Comparison of ENCODE assay signal across 9 cellular contexts in the genomic region with DNA sequence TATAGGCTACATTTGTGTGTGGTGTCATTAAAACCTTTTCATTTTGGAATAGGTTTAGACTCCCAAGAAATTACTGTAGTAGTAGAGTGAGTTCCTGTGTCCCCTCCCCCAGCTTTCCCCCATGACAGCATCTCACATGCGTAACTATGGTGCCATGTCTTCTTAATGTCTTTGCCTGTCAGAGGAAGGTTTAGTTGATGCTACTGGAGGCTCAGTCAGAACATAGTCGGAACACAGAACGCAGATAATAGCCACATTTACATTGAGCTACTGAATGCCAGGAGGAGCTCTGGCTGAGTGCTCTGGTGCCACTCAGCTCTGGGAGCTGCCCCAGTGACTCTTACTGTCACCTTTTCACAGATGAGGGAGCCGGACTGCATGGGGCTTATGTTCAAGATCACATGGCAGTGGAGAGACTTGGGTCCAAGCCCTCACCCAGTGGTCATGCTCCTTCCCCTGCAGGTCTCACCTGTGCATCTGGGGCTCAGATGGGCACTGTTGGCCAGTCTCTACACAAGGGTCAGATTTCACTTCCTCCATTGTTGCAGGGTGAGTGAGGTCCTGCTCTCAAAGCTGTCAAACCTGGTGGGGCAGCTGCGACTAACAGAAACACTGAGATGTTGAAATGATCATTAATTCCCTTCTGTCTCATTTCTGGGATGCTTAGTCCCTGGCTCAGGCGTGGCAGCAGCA.
DNase-seq lines count a peak whose midpoint lies in the region; ATAC-seq, FAIRE-seq and TF ChIP-seq lines count a peak whose summit lies in the region.
"Had no signal": no experiment of that assay in that cellular context is flagged by ENCODE, and none has a peak within 500 bp of the region (broad histone marks: within the 10 kb centered on the region; RNA-seq: fewer than 3 reads in every experiment).

No MANE protein-coding gene starts in this region.

- 87% methylated on average over 6 of the region's 6 CpGs for WGBS in A549 (ENCODE audit: missing lambda C conversion rate)

- H3K9me3 ChIP-seq in A549 = no peaks in the 10 kb centered on the region
- no peaks in the 10 kb centered on the region for H3K9me3 ChIP-seq in neural cell (ENCODE audit: low read length)

- TF ChIP-seq POLR2A in A549 (IDR thresholded peaks at IDR 0.05; ENCODE audit: low read length) = no peak

- no peaks in the 10 kb centered on the region for H3K9me3 Mint-ChIP-seq in progenitor cell of endocrine pancreas (ENCODE audit: low read depth)
- no peaks in the 10 kb centered on the region for H3K9me3 Mint-ChIP-seq in activated T-helper 1 cell treated with anti-CD3 and anti-CD28 coated beads, Interleukin-12 subunit alpha, Interleukin-12 subunit beta, Interleukin-2, Interleukin-4 antibody, amounts not matched to agents 30 ng/mL and 10 ng/mL and 1 ng/mL, durations not matched to agents 14 hours and 24 hours and 36 hours

- FAIRE-seq in A549 (lab: Jason Lieb, UNC) (no peak), HTR-8/SVneo (lab: Jason Lieb, UNC) (no peak)

- H3K79me2 ChIP-seq in neural cell (replicated peaks; ENCODE audit: insufficient read depth, low read length) = no peaks in the 10 kb centered on the region

- H3K27ac ChIP-seq in A549 (peak overlapping the region; percentile 55 to 62), neural cell (ENCODE audit: low read length) (peak overlapping the region; percentile 39)

- H3K27me3 ChIP-seq in neural cell (ENCODE audit: insufficient read depth, low read depth, low read length) = no peaks in the 10 kb centered on the region

- no peaks in the 10 kb centered on the region for H3K9me2 ChIP-seq in neural cell (ENCODE audit: insufficient read depth, low read length)

- TF ChIP-seq EP300 in A549 (IDR thresholded peaks at IDR 0.05) (no peak), neural cell (conservative IDR thresholded peaks at IDR 0.05; ENCODE audit: poor library complexity, severe bottlenecking) (peak; percentile 85)

- peaks cover 77% of the 10 kb centered on the region for H3K4me1 ChIP-seq in A549

- H3K9ac ChIP-seq in neural cell (ENCODE audit: low read length) = no peak overlapping the region

- no peaks in the 10 kb centered on the region for H3K36me3 ChIP-seq in neural cell (ENCODE audit: insufficient read depth, low read length)

- TF ChIP-seq RAD21 in A549 (conservative IDR thresholded peaks at IDR 0.05 in 1 of 2, IDR thresholded peaks at IDR 0.05 in 1 of 2) (no peak), neural cell (conservative IDR thresholded peaks at IDR 0.05) (no peak)

- no peak overlapping the region for H3K4me3 ChIP-seq in A549
- no peak overlapping the region for H3K4me3 ChIP-seq in epithelial cell of esophagus (ENCODE audit: low read length)
- H3K4me3 ChIP-seq in neural cell (ENCODE audit: low read length) = peak overlapping the region; percentile 44

- CTCF ChIA-PET in A549 (lab: Yijun Ruan, JAX) = interaction anchor here (0.9 to 1.7 kb wide), 5 partner anchors 13 to 269 kb away, joined by 3 to 6 read pairs (median 3); no protein-coding TSS in a partner anchor

- H3K27me3 Mint-ChIP-seq in progenitor cell of endocrine pancreas = no peaks in the 10 kb centered on the region
- H3K27me3 Mint-ChIP-seq in activated T-helper 1 cell treated with anti-CD3 and anti-CD28 coated beads, Interleukin-12 subunit alpha, Interleukin-12 subunit beta, Interleukin-2, Interleukin-4 antibody, amounts not matched to agents 30 ng/mL and 10 ng/mL and 1 ng/mL, durations not matched to agents 14 hours and 24 hours and 36 hours (ENCODE audit: insufficient read depth) = peaks cover 1% of the 10 kb centered on the region

- no peak overlapping the region for H3K4me3 Mint-ChIP-seq in progenitor cell of endocrine pancreas (ENCODE audit: low read depth)
- no peak overlapping the region for H3K4me3 Mint-ChIP-seq in activated T-helper 1 cell treated with anti-CD3 and anti-CD28 coated beads, Interleukin-12 subunit alpha, Interleukin-12 subunit beta, Interleukin-2, Interleukin-4 antibody, amounts not matched to agents 30 ng/mL and 10 ng/mL and 1 ng/mL, durations not matched to agents 14 hours and 24 hours and 36 hours

- no peaks in the 10 kb centered on the region for H4K20me1 ChIP-seq in neural cell (ENCODE audit: insufficient read depth)

- H3K36me3 Mint-ChIP-seq in progenitor cell of endocrine pancreas (ENCODE audit: insufficient read depth) = peaks cover 8% of the 10 kb centered on the region
- H3K36me3 Mint-ChIP-seq in activated T-helper 1 cell treated with anti-CD3 and anti-CD28 coated beads, Interleukin-12 subunit alpha, Interleukin-12 subunit beta, Interleukin-2, Interleukin-4 antibody, amounts not matched to agents 30 ng/mL and 10 ng/mL and 1 ng/mL, durations not matched to agents 14 hours and 24 hours and 36 hours (ENCODE audit: low read depth) = peaks cover 4% of the 10 kb centered on the region

- TF ChIP-seq CTCF in A549 (IDR thresholded peaks at IDR 0.05) = no peak
- TF ChIP-seq CTCF in epithelial cell of esophagus (IDR thresholded peaks at IDR 0.05; ENCODE audit: insufficient read depth, low read depth, low read length, missing control alignments) = no peak
- no peak for TF ChIP-seq CTCF in neural cell (IDR thresholded peaks at IDR 0.05; ENCODE audit: poor library complexity, severe bottlenecking)
- no peak for TF ChIP-seq CTCF in progenitor cell of endocrine pancreas (IDR thresholded peaks at IDR 0.05; ENCODE audit: unreplicated experiment)

- H3K27ac Mint-ChIP-seq in progenitor cell of endocrine pancreas = no peak overlapping the region
- H3K27ac Mint-ChIP-seq in activated T-helper 1 cell treated with anti-CD3 and anti-CD28 coated beads, Interleukin-12 subunit alpha, Interleukin-12 subunit beta, Interleukin-2, Interleukin-4 antibody, amounts not matched to agents 30 ng/mL and 10 ng/mL and 1 ng/mL, durations not matched to agents 14 hours and 24 hours and 36 hours = no peak overlapping the region

- no peak for ATAC-seq in A549

- peaks cover 28% of the 10 kb centered on the region for H3K4me1 Mint-ChIP-seq in progenitor cell of endocrine pancreas (ENCODE audit: low read depth)
- peaks cover 45% of the 10 kb centered on the region for H3K4me1 Mint-ChIP-seq in activated T-helper 1 cell treated with anti-CD3 and anti-CD28 coated beads, Interleukin-12 subunit alpha, Interleukin-12 subunit beta, Interleukin-2, Interleukin-4 antibody, amounts not matched to agents 30 ng/mL and 10 ng/mL and 1 ng/mL, durations not matched to agents 14 hours and 24 hours and 36 hours (ENCODE audit: low read depth)

- POLR2A ChIA-PET in A549 (lab: Yijun Ruan, JAX) = interaction anchor here (1.4 to 1.5 kb wide), 2 partner anchors 27 to 30 kb away, joined by 3 to 4 read pairs; no protein-coding TSS in a partner anchor

- H3K4me2 ChIP-seq in A549 (peak overlapping the region; percentile 57; the same call in 2 of the 3 replicates), neural cell (ENCODE audit: low read length) (no peak overlapping the region)

- no peak overlapping the region for H2AFZ ChIP-seq in neural cell (ENCODE audit: low read depth, low read length)

- intact Hi-C loops in activated T-helper 1 cell treated with anti-CD3 and anti-CD28 coated beads, Interleukin-12 subunit alpha, Interleukin-12 subunit beta, Interleukin-2, Interleukin-4 antibody, amounts not matched to agents 30 ng/mL and 10 ng/mL and 1 ng/mL, durations not matched to agents 14 hours and 24 hours and 36 hours (cut with micrococcal nuclease) = loop anchor here (5.0 kb wide), 2 partner anchors 58 to 73 kb away; no protein-coding TSS in a partner anchor

- no peaks in the 10 kb centered on the region for H3F3A ChIP-seq in neural cell (ENCODE audit: insufficient read depth, low read length, poor library complexity, severe bottlenecking)

- DNase-seq in A549 (ENCODE audit: low read depth in 1 of 2, low spot score in 1 of 2) (no peak), NCI-H2029 (lab: John Stamatoyannopoulos, UW) (peak; percentile 58), epithelial cell of esophagus (ENCODE audit: low read depth) (peak; percentile 65), progenitor cell of endocrine pancreas (ENCODE audit: low spot score, unreplicated experiment) (no peak), SW 1271 (lab: John Stamatoyannopoulos, UW) (no peak), HTR-8/SVneo (ENCODE audit: insufficient read length, low spot score) (no peak)
- no peak for DNase-seq in activated T-helper 1 cell treated with anti-CD3 and anti-CD28 coated beads, Interleukin-12 subunit alpha, Interleukin-12 subunit beta, Interleukin-2, Interleukin-4 antibody, amounts not matched to agents 30 ng/mL and 10 ng/mL and 1 ng/mL, durations not matched to agents 14 hours and 24 hours and 36 hours (ENCODE audit: low spot score)
- DNase-seq: NCI-H345 had no signal

TF ChIP-seq in A549, 52 proteins besides CTCF, POLR2A, EP300 and RAD21 (continues in another document):
- no peak for TF ChIP-seq NR3C1 (IDR thresholded peaks at IDR 0.05)
- TF ChIP-seq HOXB5 (CRISPR knock-in tag; IDR thresholded peaks at IDR 0.05) = no peak
- TF ChIP-seq HEYL (CRISPR knock-in tag; IDR thresholded peaks at IDR 0.05) = no peak
- no peak for TF ChIP-seq MAZ (IDR thresholded peaks at IDR 0.05; ENCODE audit: borderline replicate concordance, low read depth, low read length)
- TF ChIP-seq SMC3 (IDR thresholded peaks at IDR 0.05) = no peak
- no peak for TF ChIP-seq HDAC2 (IDR thresholded peaks at IDR 0.05)
- TF ChIP-seq CBX8 (IDR thresholded peaks at IDR 0.05) = no peak
- no peak for TF ChIP-seq ZNF302 (CRISPR knock-in tag; IDR thresholded peaks at IDR 0.05)
- no peak for TF ChIP-seq TP53 (CRISPR knock-in tag; IDR thresholded peaks at IDR 0.05)
- TF ChIP-seq POLR2AphosphoS2 (conservative IDR thresholded peaks at IDR 0.05; ENCODE audit: low read length) = no peak
- TF ChIP-seq RNF2 (IDR thresholded peaks at IDR 0.05; ENCODE audit: borderline replicate concordance, low read depth) = no peak
- TF ChIP-seq TFCP2L1 (CRISPR knock-in tag; IDR thresholded peaks at IDR 0.05) = no peak
- no peak for TF ChIP-seq EHMT2 (IDR thresholded peaks at IDR 0.05; ENCODE audit: low read depth)

TF ChIP-seq in neural cell, 6 proteins besides CTCF, POLR2A, EP300 and RAD21 (continues in another document):
- TF ChIP-seq EZH2 (IDR thresholded peaks at IDR 0.05; ENCODE audit: borderline replicate concordance, insufficient read depth, low read length, poor library complexity, severe bottlenecking) = no peak
- TF ChIP-seq POLR2AphosphoS5 (IDR thresholded peaks at IDR 0.05) = peak; percentile 68

Comparison
In these comparisons a context has a peak if more than half of its experiments do, and no peak if none do; other contexts are left out.
1. DNase-seq: peak in NCI-H2029 (single experiment) and epithelial cell of esophagus (single experiment); none in A549 (0 of 2), progenitor cell of endocrine pancreas (single experiment), SW 1271 (0 of 2), activated T-helper 1 cell treated with anti-CD3 and anti-CD28 coated beads, Interleukin-12 subunit alpha, Interleukin-12 subunit beta, Interleukin-2, Interleukin-4 antibody, amounts not matched to agents 30 ng/mL and 10 ng/mL and 1 ng/mL, durations not matched to agents 14 hours and 24 hours and 36 hours (single experiment) and HTR-8/SVneo (single experiment).